Comparison of ENCODE assay signal across 27 cellular contexts in the genomic region with DNA sequence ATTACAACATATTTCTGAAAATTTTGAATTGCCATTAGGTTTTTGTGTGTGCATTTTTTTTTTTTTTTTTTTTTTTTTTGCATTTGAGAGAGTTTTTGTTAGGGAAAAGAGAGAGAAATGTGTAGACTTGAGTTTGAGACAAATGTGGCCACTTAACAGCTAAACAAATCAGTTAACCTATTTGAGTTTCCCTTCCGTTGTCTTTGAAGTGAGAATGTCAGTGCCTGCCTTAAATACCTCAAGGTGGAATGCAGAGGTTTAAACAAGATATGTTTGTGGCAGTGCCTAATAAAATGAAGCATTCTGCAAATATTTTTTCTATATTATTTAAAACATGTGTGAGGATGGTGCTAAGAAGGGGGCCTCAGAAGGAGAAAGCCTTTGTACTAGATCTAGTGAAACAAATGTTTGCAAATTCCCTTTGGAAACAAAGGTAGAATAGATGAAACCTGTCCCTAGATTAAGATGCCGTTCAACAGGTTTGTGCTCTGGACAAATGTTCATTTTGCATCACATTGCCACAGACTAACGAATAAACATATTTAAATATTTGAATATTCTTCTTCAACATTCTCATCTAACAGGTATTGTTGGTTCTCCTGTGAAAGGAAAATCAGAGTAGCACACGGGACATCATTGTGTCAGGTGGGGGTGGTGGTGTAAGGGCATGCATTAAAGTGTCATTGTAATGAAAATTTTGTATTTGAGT.
DNase-seq lines count a peak whose midpoint lies in the region; ATAC-seq and TF ChIP-seq lines count a peak whose summit lies in the region.
"Had no signal": no experiment of that assay in that cellular context is flagged by ENCODE, and none has a peak within 500 bp of the region (broad histone marks: within the 10 kb centered on the region; RNA-seq: fewer than 3 reads in every experiment).

No MANE protein-coding gene starts in this region.

- peaks cover 18% of the 10 kb centered on the region for H3K4me1 Mint-ChIP-seq in activated T-cell treated with anti-CD3 and anti-CD28 coated beads, Interleukin-2, amount 50 U/mL, for 72 hours (ENCODE audit: low read depth)
- H3K4me1 Mint-ChIP-seq in endodermal cell = peaks cover 21% of the 10 kb centered on the region
- H3K4me1 Mint-ChIP-seq in stimulated activated effector memory CD8-positive, alpha-beta T cell treated with anti-CD3 and anti-CD28 coated beads, Interleukin-12 subunit alpha, Interleukin-12 subunit beta, amount 100 ng/mL, for 72 hours = no peaks in the 10 kb centered on the region

- peaks cover 6% of the 10 kb centered on the region; the same call in 1 of the 2 replicates for H3K36me3 ChIP-seq in HUES48 (ENCODE audit: control insufficient read depth, insufficient read depth, low read length)
- H3K36me3 ChIP-seq in endodermal cell (ENCODE audit: control insufficient read depth, insufficient read depth, low read length) = peaks cover 15% of the 10 kb centered on the region

- H3K36me3 Mint-ChIP-seq in activated T-cell treated with anti-CD3 and anti-CD28 coated beads, Interleukin-2, amount 50 U/mL, for 72 hours (ENCODE audit: insufficient read depth in 2 of 2) = peaks cover 2 to 8% of the 10 kb centered on the region in 2 donors
- H3K36me3 Mint-ChIP-seq in endodermal cell (ENCODE audit: low read depth) = peaks cover 6% of the 10 kb centered on the region
- peaks cover 48% of the 10 kb centered on the region for H3K36me3 Mint-ChIP-seq in stimulated activated effector memory CD8-positive, alpha-beta T cell treated with anti-CD3 and anti-CD28 coated beads, Interleukin-12 subunit alpha, Interleukin-12 subunit beta, amount 100 ng/mL, for 72 hours

- TF ChIP-seq CTCF in endodermal cell (conservative IDR thresholded peaks at IDR 0.05) = no peak

- H3K4me1 ChIP-seq in HUES48 (ENCODE audit: control insufficient read depth, insufficient read depth, low read length) (peaks cover 84% of the 10 kb centered on the region), endodermal cell (ENCODE audit: control insufficient read depth, insufficient read depth, low read length) (no peaks in the 10 kb centered on the region)
- H3K4me1 ChIP-seq: A549, esophagus muscularis mucosa had no signal

- DNase-seq in activated T-cell treated with anti-CD3 and anti-CD28 coated beads, Interleukin-2, amount 50 U/mL, for 72 hours = no peak
- no peak for DNase-seq in activated T-cell treated with anti-CD3 and anti-CD28 coated beads, Interleukin-2, amount 50 U/mL, for 48 hours
- DNase-seq in endodermal cell = peak; percentile 41
- no peak for DNase-seq in stimulated activated effector memory CD8-positive, alpha-beta T cell treated with anti-CD3 and anti-CD28 coated beads, Interleukin-12 subunit alpha, Interleukin-12 subunit beta, amount 100 ng/mL, for 72 hours (ENCODE audit: low spot score in 2 of 2)
- DNase-seq in NCI-H2081 treated with DMSO at 0.1 percent for 48 hours (lab: John Stamatoyannopoulos, UW) = no peak
- no peak for DNase-seq in NCI-H2081 (lab: John Stamatoyannopoulos, UW)
- DNase-seq in germinal center (ENCODE audit: low spot score) = no peak
- DNase-seq: activated CD4-positive, alpha-beta T cell treated with anti-CD3 and anti-CD28 coated beads, Interleukin-2, amount 50 U/mL, for 1 hour; activated effector memory CD4-positive, alpha-beta T cell treated with Interleukin-2 at 50 U/mL for 16 hours; amniotic stem cell; cortex of kidney; DMS53; GF-D8; NCI-H1092 treated with DMSO at 0.1 percent for 48 hours; NCI-H2029; NCI-H446; NCI-H82; OCI-M1; SK-N-SH had no signal

- H3K4me3 Mint-ChIP-seq in activated T-cell treated with anti-CD3 and anti-CD28 coated beads, Interleukin-2, amount 50 U/mL, for 72 hours = peak overlapping the region in 1 of 2 donors; percentile 36
- no peak overlapping the region for H3K4me3 Mint-ChIP-seq in endodermal cell
- H3K4me3 Mint-ChIP-seq in stimulated activated effector memory CD8-positive, alpha-beta T cell treated with anti-CD3 and anti-CD28 coated beads, Interleukin-12 subunit alpha, Interleukin-12 subunit beta, amount 100 ng/mL, for 72 hours = no peak overlapping the region
- H3K4me3 Mint-ChIP-seq: type B pancreatic cell had no signal

- WGBS in endodermal cell (ENCODE audit: insufficient coverage in 1 of 2, insufficient read length in 1 of 2), 2 experiments = 40 to 59% methylated on average over 3 to 4 of the region's 4 CpGs

- no peaks in the 10 kb centered on the region for H3K9me3 ChIP-seq in HUES48 (ENCODE audit: control insufficient read depth, insufficient read depth, low read length)
- H3K9me3 ChIP-seq in endodermal cell (ENCODE audit: control insufficient read depth, low read length) = no peaks in the 10 kb centered on the region
- H3K9me3 ChIP-seq: A549, esophagus muscularis mucosa, SK-N-SH had no signal

- H3K27me3 ChIP-seq in HUES48 (ENCODE audit: control insufficient read depth, insufficient read depth, low read length) (no peaks in the 10 kb centered on the region), endodermal cell (ENCODE audit: control insufficient read depth, insufficient read depth, low read length, poor library complexity, severe bottlenecking) (no peaks in the 10 kb centered on the region)
- H3K27me3 ChIP-seq: esophagus muscularis mucosa, hepatocyte had no signal

- no peaks in the 10 kb centered on the region for H3K9me3 Mint-ChIP-seq in activated T-cell treated with anti-CD3 and anti-CD28 coated beads, Interleukin-2, amount 50 U/mL, for 72 hours
- H3K9me3 Mint-ChIP-seq in endodermal cell = no peaks in the 10 kb centered on the region
- no peaks in the 10 kb centered on the region for H3K9me3 Mint-ChIP-seq in stimulated activated effector memory CD8-positive, alpha-beta T cell treated with anti-CD3 and anti-CD28 coated beads, Interleukin-12 subunit alpha, Interleukin-12 subunit beta, amount 100 ng/mL, for 72 hours
- H3K9me3 Mint-ChIP-seq: type B pancreatic cell had no signal

- peak; percentile 3 to 6 for ATAC-seq in activated T-cell treated with anti-CD3 and anti-CD28 coated beads, Interleukin-2, amount 50 U/mL, for 72 hours (replicated peaks in 1 of 2)
- ATAC-seq in stimulated activated effector memory CD8-positive, alpha-beta T cell treated with anti-CD3 and anti-CD28 coated beads, Interleukin-12 subunit alpha, Interleukin-12 subunit beta, amount 100 ng/mL, for 72 hours = peak; percentile 25
- ATAC-seq: A549, HCT116 had no signal

- H3K27ac ChIP-seq in HUES48 (ENCODE audit: low read depth, low read length) (peak overlapping the region; percentile 89), endodermal cell (ENCODE audit: low read depth, low read length) (no peak overlapping the region)
- H3K27ac ChIP-seq: A549, esophagus muscularis mucosa, hepatocyte, HL-60, VCaP had no signal

- peak overlapping the region; percentile 47 for H3K4me3 ChIP-seq in HUES48 (ENCODE audit: low read depth, low read length)
- H3K4me3 ChIP-seq in endodermal cell (ENCODE audit: low read length) = no peak overlapping the region
- H3K4me3 ChIP-seq: A549, esophagus muscularis mucosa, hepatocyte had no signal

- H3K27ac Mint-ChIP-seq in activated T-cell treated with anti-CD3 and anti-CD28 coated beads, Interleukin-2, amount 50 U/mL, for 72 hours = peak overlapping the region; percentile 87
- peak overlapping the region; percentile 11 for H3K27ac Mint-ChIP-seq in endodermal cell
- H3K27ac Mint-ChIP-seq in stimulated activated effector memory CD8-positive, alpha-beta T cell treated with anti-CD3 and anti-CD28 coated beads, Interleukin-12 subunit alpha, Interleukin-12 subunit beta, amount 100 ng/mL, for 72 hours = peak overlapping the region; percentile 12
- H3K27ac Mint-ChIP-seq: type B pancreatic cell had no signal

- H3K9ac ChIP-seq in HUES48 (ENCODE audit: low read depth, low read length) (peak overlapping the region; percentile 50; the same call in 1 of the 2 replicates), endodermal cell (ENCODE audit: extremely low read depth, low read length, poor library complexity, severe bottlenecking) (no peak overlapping the region)
- H3K9ac ChIP-seq: SK-N-SH had no signal

- H3K27me3 Mint-ChIP-seq in activated T-cell treated with anti-CD3 and anti-CD28 coated beads, Interleukin-2, amount 50 U/mL, for 72 hours (ENCODE audit: low read depth) = peaks cover 4% of the 10 kb centered on the region
- no peaks in the 10 kb centered on the region for H3K27me3 Mint-ChIP-seq in endodermal cell (ENCODE audit: insufficient read depth)
- H3K27me3 Mint-ChIP-seq: type B pancreatic cell had no signal

Comparison
In these comparisons a context has a peak if more than half of its experiments do, and no peak if none do; other contexts are left out.
1. H3K27ac Mint-ChIP-seq: peak in every context shown above with its lines; median percentile 87 in activated T-cell treated with anti-CD3 and anti-CD28 coated beads, Interleukin-2, amount 50 U/mL, for 72 hours; 12 in stimulated activated effector memory CD8-positive, alpha-beta T cell treated with anti-CD3 and anti-CD28 coated beads, Interleukin-12 subunit alpha, Interleukin-12 subunit beta, amount 100 ng/mL, for 72 hours; 11 in endodermal cell.